17 cellular contexts compared by ENCODE assay signal in the genomic region with DNA sequence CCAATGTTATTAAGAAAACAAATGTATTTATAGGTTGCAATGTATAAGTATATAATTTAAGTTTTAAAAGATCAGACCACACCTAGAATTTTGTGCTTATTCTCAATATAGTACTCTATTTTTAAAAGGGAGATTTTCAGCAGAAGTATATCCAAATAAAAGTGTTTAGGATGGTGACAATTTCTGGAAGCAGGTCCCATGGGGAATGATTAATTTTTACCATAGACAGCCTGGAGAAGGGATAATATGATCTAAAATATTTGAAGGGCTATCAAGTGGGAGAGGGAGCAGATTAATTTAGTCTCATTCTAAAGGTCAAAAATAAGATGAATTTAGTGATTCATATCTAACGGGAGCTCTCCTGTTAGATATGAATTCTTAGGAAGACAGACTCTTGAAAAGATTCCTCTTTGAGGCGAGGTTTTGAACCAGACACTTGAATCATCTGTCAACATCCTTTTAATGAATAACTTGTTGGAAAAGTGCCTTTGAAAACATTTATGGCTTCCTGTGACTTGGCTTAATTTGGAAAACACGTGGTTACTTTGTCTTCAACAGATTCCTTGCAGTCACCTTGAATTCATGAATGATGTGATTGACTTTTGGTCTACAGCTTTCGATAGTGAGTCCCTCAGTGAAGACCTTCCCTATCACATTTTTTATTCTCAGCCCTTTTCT. TPM values are rescaled to one million over a fixed set of nuclear protein-coding genes. Genes with fewer than 3 reads are reported as not detected.
DNase-seq lines count a peak whose midpoint lies in the region; ATAC-seq, FAIRE-seq and TF ChIP-seq lines count a peak whose summit lies in the region.
"Had no signal": no experiment of that assay in that cellular context is flagged by ENCODE, and none has a peak within 500 bp of the region (broad histone marks: within the 10 kb centered on the region; RNA-seq: fewer than 3 reads in every experiment).

No MANE protein-coding gene starts in this region.

- H3K27me3 Mint-ChIP-seq in natural killer cell (ENCODE audit: low read depth in 2 of 2) (peaks cover 6 to 7% of the 10 kb centered on the region in 2 donors), T-cell (peaks cover 4 to 14% of the 10 kb centered on the region in 2 donors)

- ATAC-seq in natural killer cell: no peak
- no peak for ATAC-seq in GM19455 (IDR thresholded peaks at IDR 0.05; ENCODE audit: unreplicated experiment)
- no peak for ATAC-seq in T-cell (replicated peaks in 1 of 4)
- ATAC-seq: activated CD8-positive, alpha-beta memory T cell treated with anti-CD3 and anti-CD28 coated beads, Interleukin-2, amount 10 ng/mL, durations not matched to agents 7 days and 5 days; GM12878 had no signal

- peak in 1 of 2 experiments; percentile 49; a peak in 1 of 4 replicates for TF ChIP-seq EP300 in SK-N-SH (IDR thresholded peaks at IDR 0.05; ENCODE audit: borderline replicate concordance in 1 of 2, low read depth in 1 of 2, low read length in 1 of 2)

- H3K27ac Mint-ChIP-seq in natural killer cell (no peak overlapping the region), T-cell (no peak overlapping the region)
- H3K27ac Mint-ChIP-seq: activated CD8-positive, alpha-beta memory T cell treated with anti-CD3 and anti-CD28 coated beads, Interleukin-2, amount 10 ng/mL, durations not matched to agents 7 days and 5 days had no signal

- no peak overlapping the region for H2AFZ ChIP-seq in SK-N-SH (ENCODE audit: low read depth)

- peak; percentile 60 for DNase-seq in HCEC 1CT
- DNase-seq in SK-N-SH: no peak
- peak; percentile 9 for DNase-seq in fibroblast of the conjunctiva (ENCODE audit: low read depth)
- peak; percentile 7 for DNase-seq in urothelium cell line (ENCODE audit: low spot score)
- no peak for DNase-seq in natural killer cell
- DNase-seq in T-cell: no peak
- DNase-seq: activated CD8-positive, alpha-beta memory T cell treated with anti-CD3 and anti-CD28 coated beads, Interleukin-2, amount 10 ng/mL, durations not matched to agents 7 days and 5 days; activated naive CD4-positive, alpha-beta T cell treated with anti-CD3 and anti-CD28 coated beads, Interleukin-2, amount 50 U/mL, for 16 hours; Calu3; Kasumi-1; left cardiac atrium had no signal

- H3K36me3 ChIP-seq in SK-N-SH (replicated peaks in 1 of 2; ENCODE audit: control insufficient read depth in 1 of 2, insufficient read depth in 2 of 2, low read length in 1 of 2): no peaks in the 10 kb centered on the region

- H3K4me1 Mint-ChIP-seq in natural killer cell: no peaks in the 10 kb centered on the region
- no peaks in the 10 kb centered on the region for H3K4me1 Mint-ChIP-seq in T-cell
- H3K4me1 Mint-ChIP-seq: activated CD8-positive, alpha-beta memory T cell treated with anti-CD3 and anti-CD28 coated beads, Interleukin-2, amount 10 ng/mL, durations not matched to agents 7 days and 5 days; neural crest cell had no signal

- POLR2A ChIA-PET in SK-N-SH (lab: Yijun Ruan, JAX) (no interaction called here), T-cell (lab: Charles Lee) (no interaction called here)

- H3F3A ChIP-seq in SK-N-SH (replicated peaks; ENCODE audit: insufficient read depth): peaks cover 11% of the 10 kb centered on the region

- no peak overlapping the region for H3K27ac ChIP-seq in SK-N-SH (ENCODE audit: low read depth in 2 of 2, low read length in 1 of 2)
- H3K27ac ChIP-seq: coronary artery, skin epidermis had no signal

- peaks cover 6% of the 10 kb centered on the region for H3K36me3 Mint-ChIP-seq in natural killer cell
- H3K36me3 Mint-ChIP-seq in T-cell: no peaks in the 10 kb centered on the region
- H3K36me3 Mint-ChIP-seq: activated CD8-positive, alpha-beta memory T cell treated with anti-CD3 and anti-CD28 coated beads, Interleukin-2, amount 10 ng/mL, durations not matched to agents 7 days and 5 days had no signal

- no peak overlapping the region for H3K4me3 ChIP-seq in SK-N-SH (ENCODE audit: low read depth in 2 of 2, low read length in 1 of 2)
- H3K4me3 ChIP-seq: coronary artery, GM12878, skin epidermis had no signal

- no peak overlapping the region for H3K9ac ChIP-seq in SK-N-SH

- H3K9me3 Mint-ChIP-seq in natural killer cell: no peaks in the 10 kb centered on the region
- H3K9me3 Mint-ChIP-seq in T-cell: peaks cover 0 to 6% (median 4%) of the 10 kb centered on the region in 3 donors
- H3K9me3 Mint-ChIP-seq: neural crest cell had no signal

- no peak for TF ChIP-seq RAD21 in SK-N-SH (IDR thresholded peaks at IDR 0.05; ENCODE audit: low read length)

- no peaks in the 10 kb centered on the region for H3K9me2 ChIP-seq in SK-N-SH

- WGBS in SK-N-SH (ENCODE audit: low lambda C conversion rate): 23% methylated on average over 4 of the region's 4 CpGs

- no peaks in the 10 kb centered on the region for H4K20me1 ChIP-seq in SK-N-SH (ENCODE audit: insufficient read depth)

- CTCF ChIA-PET in SK-N-SH (lab: Yijun Ruan, JAX): interaction anchor here (1.0 to 1.7 kb wide), 3 partner anchors 14 to 101 kb away, joined by 3 to 9 read pairs (median 3); no protein-coding TSS in a partner anchor
- CTCF ChIA-PET in T-cell (lab: Charles Lee): no interaction called here

- intact Hi-C loops in natural killer cell (cut with micrococcal nuclease): no loop called here

- TF ChIP-seq CTCF in SK-N-SH (IDR thresholded peaks at IDR 0.05): no peak
- TF ChIP-seq CTCF in natural killer cell (IDR thresholded peaks at IDR 0.05): no peak

- FAIRE-seq in urothelium cell line (lab: Jason Lieb, UNC): no peak
- FAIRE-seq: GM12878 had no signal

- no peaks in the 10 kb centered on the region for H3K9me3 ChIP-seq in SK-N-SH

- H3K4me1 ChIP-seq in SK-N-SH (ENCODE audit: control insufficient read depth in 1 of 2, insufficient read depth in 2 of 2, low read depth in 1 of 2, low read length in 1 of 2): no peaks in the 10 kb centered on the region

- H3K4me2 ChIP-seq in SK-N-SH: no peak overlapping the region

- no peaks in the 10 kb centered on the region for H3K79me2 ChIP-seq in SK-N-SH (ENCODE audit: insufficient read depth)

- no peaks in the 10 kb centered on the region for H3K27me3 ChIP-seq in SK-N-SH (ENCODE audit: insufficient read depth)

- H3K4me3 Mint-ChIP-seq in natural killer cell (no peak overlapping the region), T-cell (no peak overlapping the region)
- H3K4me3 Mint-ChIP-seq: activated CD8-positive, alpha-beta memory T cell treated with anti-CD3 and anti-CD28 coated beads, Interleukin-2, amount 10 ng/mL, durations not matched to agents 7 days and 5 days; neural crest cell had no signal

TF ChIP-seq in SK-N-SH, 30 proteins besides CTCF, POLR2A, EP300 and RAD21:
- TF ChIP-seq, protein P1, sequence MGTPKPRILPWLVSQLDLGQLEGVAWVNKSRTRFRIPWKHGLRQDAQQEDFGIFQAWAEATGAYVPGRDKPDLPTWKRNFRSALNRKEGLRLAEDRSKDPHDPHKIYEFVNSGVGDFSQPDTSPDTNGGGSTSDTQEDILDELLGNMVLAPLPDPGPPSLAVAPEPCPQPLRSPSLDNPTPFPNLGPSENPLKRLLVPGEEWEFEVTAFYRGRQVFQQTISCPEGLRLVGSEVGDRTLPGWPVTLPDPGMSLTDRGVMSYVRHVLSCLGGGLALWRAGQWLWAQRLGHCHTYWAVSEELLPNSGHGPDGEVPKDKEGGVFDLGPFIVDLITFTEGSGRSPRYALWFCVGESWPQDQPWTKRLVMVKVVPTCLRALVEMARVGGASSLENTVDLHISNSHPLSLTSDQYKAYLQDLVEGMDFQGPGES (IDR thresholded peaks at IDR 0.05; ENCODE audit: low read depth, low read length): no peak
- TF ChIP-seq TEAD4 (IDR thresholded peaks at IDR 0.05; ENCODE audit: borderline replicate concordance, insufficient read depth): 0 out of 2 replicates have a peak, but pooled peaks have one; percentile 24
- no peak for TF ChIP-seq MXI1 (IDR thresholded peaks at IDR 0.05; ENCODE audit: low read depth, low read length)
- TF ChIP-seq TAF1 (IDR thresholded peaks at IDR 0.05; ENCODE audit: borderline replicate concordance, low read depth, low read length): no peak
- no peak for TF ChIP-seq SMC3 (IDR thresholded peaks at IDR 0.05; ENCODE audit: low read depth, low read length)
- peak; percentile 23; the same call in 1 of the 2 replicates for TF ChIP-seq POLR2AphosphoS5 (IDR thresholded peaks at IDR 0.05; ENCODE audit: low read depth, low read length)
- peak; percentile 3; the same call in 1 of the 2 replicates for TF ChIP-seq FOSL2 (IDR thresholded peaks at IDR 0.05; ENCODE audit: borderline replicate concordance, low read depth)
- peak; percentile 49 for TF ChIP-seq TCF12 (IDR thresholded peaks at IDR 0.05)
- peak; percentile 74 for TF ChIP-seq PBX3 (IDR thresholded peaks at IDR 0.05)
- TF ChIP-seq EZH2phosphoT487 (IDR thresholded peaks at IDR 0.05; ENCODE audit: borderline replicate concordance, low read depth): no peak
- TF ChIP-seq RXRA (IDR thresholded peaks at IDR 0.05; ENCODE audit: borderline replicate concordance, low read depth): peak; percentile 14; the same call in 1 of the 2 replicates
- peak; percentile 9; the same call in 1 of the 2 replicates for TF ChIP-seq NFIC (IDR thresholded peaks at IDR 0.05; ENCODE audit: borderline replicate concordance)
- peak; percentile 33; the same call in 1 of the 2 replicates for TF ChIP-seq JUND (IDR thresholded peaks at IDR 0.05)

RNA-seq across cellular contexts. Expression of gene SMIM36, which starts 29.3 kb away (rescaled TPM):
- not detected in 2 replicates for polyA plus RNA-seq in SK-N-SH (2012; rRNA removed)
- polyA plus RNA-seq in SK-N-SH (2012; cell fraction: cytosol; rRNA removed): not detected in 2 replicates
- polyA plus RNA-seq in SK-N-SH (2012; cell fraction: nucleus; rRNA removed): not detected in 2 replicates
- total RNA-seq in natural killer cell: not detected
- total RNA-seq in T-cell: not detected
- total RNA-seq: activated CD8-positive, alpha-beta memory T cell treated with anti-CD3 and anti-CD28 coated beads, Interleukin-2, amount 10 ng/mL, durations not matched to agents 7 days and 5 days; Calu3; GM12878; left cardiac atrium; neural crest cell; temporal lobe had no signal
- polyA plus RNA-seq: GM12878 had no signal

Comparison
In these comparisons a context has a peak if more than half of its experiments do, and no peak if none do; other contexts are left out.
1. DNase-seq: peak in HCEC 1CT (single experiment), fibroblast of the conjunctiva (single experiment) and urothelium cell line (single experiment); none in SK-N-SH (single experiment), natural killer cell (single experiment) and T-cell (0 of 34).